Comparison of ENCODE assay signal across 21 cellular contexts in genomic region chr4:37441231-37442061, GRCh38.
DNase-seq lines count a peak whose midpoint lies in the region; ATAC-seq and TF ChIP-seq lines count a peak whose summit lies in the region.
"Had no signal": no experiment of that assay in that cellular context is flagged by ENCODE, and none has a peak within 500 bp of the region (broad histone marks: within the 10 kb centered on the region; RNA-seq: fewer than 3 reads in every experiment).

No MANE protein-coding gene starts in this region.

- H3K9me3 Mint-ChIP-seq in glutamatergic neuron (ENCODE audit: unreplicated experiment), result no peaks in the 10 kb centered on the region
- H3K9me3 Mint-ChIP-seq: CD8-positive, alpha-beta T cell; nephron; stimulated activated memory B cell treated with anti-CD40 and anti-IgM and Interleukin-4, amounts not matched to agents 10 μg/mL and 1 μg/mL and 100 μg/mL, for 72 hours had no signal

- H4K20me1 ChIP-seq in PC-3 (ENCODE audit: low read length) (no peaks in the 10 kb centered on the region), osteoblast (ENCODE audit: insufficient read depth, low read length) (no peaks in the 10 kb centered on the region)

- TF ChIP-seq CTCF in PC-3 (conservative IDR thresholded peaks at IDR 0.05; ENCODE audit: low read depth, low read length) (no peak), fibroblast of villous mesenchyme (IDR thresholded peaks at IDR 0.05; ENCODE audit: insufficient read depth, low read depth, low read length) (no peak), osteoblast (IDR thresholded peaks at IDR 0.05; ENCODE audit: extremely low read depth, low read depth, low read length) (no peak), glutamatergic neuron (IDR thresholded peaks at IDR 0.05; ENCODE audit: partially characterized antibody, unreplicated experiment) (no peak), adrenal gland (IDR thresholded peaks at IDR 0.05) (no peak)

- no peaks in the 10 kb centered on the region for H3K27me3 ChIP-seq in PC-3 (ENCODE audit: low read length)
- no peaks in the 10 kb centered on the region for H3K27me3 ChIP-seq in osteoblast (ENCODE audit: insufficient read depth, low read length)
- no peaks in the 10 kb centered on the region for H3K27me3 ChIP-seq in adrenal gland
- H3K27me3 ChIP-seq: ascending aorta, SJSA1, tibial nerve had no signal

- intact Hi-C loops in PC-3 (cut with micrococcal nuclease) (no loop called here), adrenal gland (cut with DNase I) (loop anchor here in 1 of 2 donors (10.0 kb wide), 1 partner anchor 123 kb away; no protein-coding TSS in a partner anchor)

- CTCF ChIA-PET in PC-3 (lab: Charles Lee), result interaction anchor here (0.5 kb wide), 1 partner anchor 45 kb away, joined by 3 read pairs; no protein-coding TSS in a partner anchor

- H3K9ac ChIP-seq in PC-3 (ENCODE audit: low read length), result no peak overlapping the region

- H3K79me2 ChIP-seq in PC-3 (ENCODE audit: low read length) (no peaks in the 10 kb centered on the region), osteoblast (ENCODE audit: insufficient read depth, low read length) (no peaks in the 10 kb centered on the region)

- H3K36me3 ChIP-seq in PC-3 (ENCODE audit: low read depth, low read length) (no peaks in the 10 kb centered on the region), osteoblast (ENCODE audit: insufficient read depth, low read length) (no peaks in the 10 kb centered on the region), adrenal gland (replicated peaks in 1 of 2) (no peaks in the 10 kb centered on the region)
- H3K36me3 ChIP-seq: ascending aorta, SJSA1, tibial nerve had no signal

- H3K9me3 ChIP-seq in PC-3 (ENCODE audit: low read length), result no peaks in the 10 kb centered on the region
- H3K9me3 ChIP-seq in osteoblast (ENCODE audit: low read depth, low read length), result no peaks in the 10 kb centered on the region
- no peaks in the 10 kb centered on the region for H3K9me3 ChIP-seq in adrenal gland (replicated peaks in 1 of 3)
- H3K9me3 ChIP-seq: ascending aorta, SJSA1, tibial nerve had no signal

- no peak overlapping the region for H3K4me3 Mint-ChIP-seq in glutamatergic neuron (ENCODE audit: unreplicated experiment)
- H3K4me3 Mint-ChIP-seq: CD8-positive, alpha-beta T cell; nephron; stimulated activated memory B cell treated with anti-CD40 and anti-IgM and Interleukin-4, amounts not matched to agents 10 μg/mL and 1 μg/mL and 100 μg/mL, for 72 hours had no signal

- no TSS peak for BruUV-seq in PC-3 (replicated peaks; lab: Mats Ljungman, UMichigan)

- H3K27ac ChIP-seq in PC-3 (ENCODE audit: low read length) (no peak overlapping the region), osteoblast (ENCODE audit: low read depth, low read length) (no peak overlapping the region), adrenal gland (no peak overlapping the region)
- H3K27ac ChIP-seq: ascending aorta, SJSA1, tibial nerve had no signal

- H3K4me1 Mint-ChIP-seq in glutamatergic neuron (ENCODE audit: low read depth, unreplicated experiment), result no peaks in the 10 kb centered on the region
- H3K4me1 Mint-ChIP-seq: nephron; stimulated activated memory B cell treated with anti-CD40 and anti-IgM and Interleukin-4, amounts not matched to agents 10 μg/mL and 1 μg/mL and 100 μg/mL, for 72 hours had no signal

- no peaks in the 10 kb centered on the region for H3K9me2 ChIP-seq in PC-3 (replicated peaks; ENCODE audit: low read length)

- no peak for TF ChIP-seq POLR2A in adrenal gland (IDR thresholded peaks at IDR 0.05)

- peaks cover 4% of the 10 kb centered on the region for H3F3A ChIP-seq in PC-3 (ENCODE audit: low read length, unreplicated experiment)

- ATAC-seq in PC-3 (peak; percentile 43), GM19455 (IDR thresholded peaks at IDR 0.05; ENCODE audit: unreplicated experiment) (no peak)
- ATAC-seq: CD8-positive, alpha-beta T cell; GM12878; stimulated activated memory B cell treated with anti-CD40 and anti-IgM and Interleukin-4, amounts not matched to agents 10 μg/mL and 1 μg/mL and 100 μg/mL, for 72 hours had no signal

- H2AFZ ChIP-seq in PC-3 (ENCODE audit: low read length), result no peak overlapping the region
- H2AFZ ChIP-seq in osteoblast (ENCODE audit: low read length), result no peak overlapping the region

- H3K4me1 ChIP-seq in PC-3 (ENCODE audit: insufficient read depth, low read length) (peaks cover 51% of the 10 kb centered on the region), osteoblast (ENCODE audit: insufficient read depth, low read length) (no peaks in the 10 kb centered on the region), adrenal gland (replicated peaks in 1 of 2) (no peaks in the 10 kb centered on the region)
- H3K4me1 ChIP-seq: ascending aorta, SJSA1, tibial nerve had no signal

- H3K4me3 ChIP-seq in PC-3 (ENCODE audit: low read length) (no peak overlapping the region), fibroblast of villous mesenchyme (ENCODE audit: low read depth, low read length) (no peak overlapping the region), osteoblast (ENCODE audit: insufficient read depth, low read length) (no peak overlapping the region), adrenal gland (no peak overlapping the region)
- H3K4me3 ChIP-seq: ascending aorta, GM12878, SJSA1, tibial nerve had no signal

- H3K4me2 ChIP-seq in PC-3 (ENCODE audit: low read length), result peak overlapping the region; percentile 19; the same call in 1 of the 2 replicates
- H3K4me2 ChIP-seq in osteoblast (ENCODE audit: insufficient read depth, low read length), result no peak overlapping the region

- DNase-seq in DMS53 (lab: John Stamatoyannopoulos, UW), result peak; percentile 91
- peak; percentile 78 for DNase-seq in PC-3
- peak; percentile 3 for DNase-seq in fibroblast of villous mesenchyme (ENCODE audit: low read depth)
- peak; percentile 42 for DNase-seq in osteoblast (ENCODE audit: insufficient read length, low spot score, missing footprints)
- no peak for DNase-seq in midbrain (lab: John Stamatoyannopoulos, UW)
- DNase-seq in glutamatergic neuron, result no peak
- no peak for DNase-seq in adrenal gland
- DNase-seq: activated CD4-positive, alpha-beta T cell treated with anti-CD3 and anti-CD28 coated beads for 48 hours; activated CD8-positive, alpha-beta memory T cell treated with anti-CD3 and anti-CD28 coated beads, Interleukin-2, amount 50 U/mL, for 48 hours; CD8-positive, alpha-beta T cell; cortex of kidney; NCI-H2029 treated with DMSO at 0.1 percent for 48 hours; NCI-H510A treated with DMSO at 0.1 percent for 48 hours; T1000 had no signal

- POLR2A ChIA-PET in PC-3 (lab: Charles Lee; ENCODE audit: unreplicated experiment), result no interaction called here

- H3K27me3 Mint-ChIP-seq in glutamatergic neuron (ENCODE audit: unreplicated experiment), result no peaks in the 10 kb centered on the region
- H3K27me3 Mint-ChIP-seq: stimulated activated memory B cell treated with anti-CD40 and anti-IgM and Interleukin-4, amounts not matched to agents 10 μg/mL and 1 μg/mL and 100 μg/mL, for 72 hours had no signal

- no peak overlapping the region for H3K27ac Mint-ChIP-seq in glutamatergic neuron (ENCODE audit: unreplicated experiment)
- H3K27ac Mint-ChIP-seq: CD8-positive, alpha-beta T cell; nephron; stimulated activated memory B cell treated with anti-CD40 and anti-IgM and Interleukin-4, amounts not matched to agents 10 μg/mL and 1 μg/mL and 100 μg/mL, for 72 hours had no signal

- 57 to 62% (median 60%) methylated on average over 9 of the region's 9 CpGs for WGBS in adrenal gland, 4 donors

- no peaks in the 10 kb centered on the region for H3K36me3 Mint-ChIP-seq in glutamatergic neuron (ENCODE audit: unreplicated experiment)
- H3K36me3 Mint-ChIP-seq: CD8-positive, alpha-beta T cell; stimulated activated memory B cell treated with anti-CD40 and anti-IgM and Interleukin-4, amounts not matched to agents 10 μg/mL and 1 μg/mL and 100 μg/mL, for 72 hours had no signal

Comparison
In these comparisons a context has a peak if more than half of its experiments do, and no peak if none do; other contexts are left out.
1. DNase-seq: peak in DMS53 (single experiment), PC-3 (single experiment), fibroblast of villous mesenchyme (single experiment) and osteoblast (single experiment); none in midbrain (single experiment), glutamatergic neuron (single experiment) and adrenal gland (0 of 7).